Comparison of ENCODE assay signal across 30 cellular contexts in the genomic region with DNA sequence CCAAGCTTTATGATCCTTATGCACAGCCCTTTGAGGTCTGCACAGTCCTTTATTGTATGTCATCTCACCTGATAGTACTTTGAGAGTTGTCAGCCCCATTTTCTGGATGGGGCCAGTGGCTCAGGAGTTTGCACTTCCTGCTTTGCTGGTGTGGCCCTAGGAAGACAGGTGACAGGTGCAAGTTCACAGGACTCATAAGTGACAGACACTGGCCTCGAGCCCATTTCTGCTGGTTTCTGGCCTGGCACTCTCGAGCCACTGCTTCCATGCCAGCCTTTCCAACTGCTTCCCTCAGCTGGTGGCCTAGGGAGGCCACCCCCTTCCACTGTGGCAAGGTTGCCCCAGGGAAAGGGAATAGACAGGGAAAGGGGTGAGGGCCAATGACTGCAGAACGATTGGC.
"Had no signal": no experiment of that assay in that cellular context is flagged by ENCODE, and none has a peak within 500 bp of the region (broad histone marks: within the 10 kb centered on the region; RNA-seq: fewer than 3 reads in every experiment).

No MANE protein-coding gene starts in this region.

- DNase-seq: activated B cell treated with CpG ODN at 0.5 μM for 24 hours; activated CD4-positive, alpha-beta T cell treated with anti-CD3 and anti-CD28 coated beads for 48 hours; activated CD4-positive, alpha-beta T cell treated with anti-CD3 and anti-CD28 coated beads, Interleukin-2, amount 50 U/mL, for 1 hour; activated CD4-positive, alpha-beta T cell treated with anti-CD3 and anti-CD28 coated beads, Interleukin-2, amount 50 U/mL, for 48 hours; activated CD8-positive, alpha-beta memory T cell treated with anti-CD3 and anti-CD28 coated beads, Interleukin-2, amount 10 ng/mL, durations not matched to agents 7 days and 5 days; activated CD8-positive, alpha-beta memory T cell treated with anti-CD3 and anti-CD28 coated beads, Interleukin-2, amount 50 U/mL, for 4 hours; activated CD8-positive, alpha-beta T cell treated with anti-CD3 and anti-CD28 coated beads, Interleukin-2, amount 10 ng/mL, durations not matched to agents 7 days and 5 days; activated effector memory CD4-positive, alpha-beta T cell treated with anti-CD3 and anti-CD28 coated beads, Interleukin-2, amount 50 U/mL, for 16 hours; activated naive CD4-positive, alpha-beta T cell treated with anti-CD3 and anti-CD28 coated beads for 36 hours; activated naive CD8-positive, alpha-beta T cell treated with anti-CD3 and anti-CD28 coated beads for 36 hours; activated naive CD8-positive, alpha-beta T cell treated with anti-CD3 and anti-CD28 coated beads, Interleukin-2, amount 50 U/mL, for 24 hours; activated T-cell treated with anti-CD3 and anti-CD28 coated beads, Interleukin-2, amount 50 U/mL, for 1 hour; activated T-cell treated with anti-CD3 and anti-CD28 coated beads, Interleukin-2, amount 50 U/mL, for 48 hours; adrenal gland; amygdala; aorta; colonic mucosa; effector CD8-positive, alpha-beta T cell; esophagus squamous epithelium; foreskin melanocyte; heart right ventricle; T-helper 1 cell; T-helper 17 cell; T1000; WERI-Rb-1 had no signal

- H3K4me3 ChIP-seq: adrenal gland, breast epithelium, cardiac muscle cell, colonic mucosa, esophagus squamous epithelium, gastroesophageal sphincter, heart right ventricle had no signal

- H3K27ac ChIP-seq: adrenal gland, breast epithelium, cardiac muscle cell, colonic mucosa, epithelial cell of prostate, esophagus squamous epithelium, gastroesophageal sphincter, heart right ventricle, WERI-Rb-1 had no signal

- H3K36me3 ChIP-seq: adrenal gland, breast epithelium, cardiac muscle cell, colonic mucosa, esophagus squamous epithelium, gastroesophageal sphincter, heart right ventricle, WERI-Rb-1 had no signal

- H3K27me3 ChIP-seq: colonic mucosa had no signal

- H3K9me3 ChIP-seq: adrenal gland, breast epithelium, colonic mucosa, esophagus squamous epithelium, gastroesophageal sphincter, heart right ventricle had no signal

- ATAC-seq: activated CD4-positive, CD25-positive, alpha-beta regulatory T cell treated with anti-CD3 and anti-CD28 coated beads, Interleukin-2, amount 50 U/mL, for 24 hours; activated CD8-positive, alpha-beta memory T cell treated with anti-CD3 and anti-CD28 coated beads, Interleukin-2, amount 10 ng/mL, durations not matched to agents 7 days and 5 days; activated CD8-positive, alpha-beta T cell treated with anti-CD3 and anti-CD28 coated beads, Interleukin-2, amount 10 ng/mL, durations not matched to agents 7 days and 5 days; activated naive CD8-positive, alpha-beta T cell treated with anti-CD3 and anti-CD28 coated beads, Interleukin-2, amount 50 U/mL, for 24 hours; gastroesophageal sphincter; heart right ventricle; T-helper 17 cell had no signal

- H3K4me1 ChIP-seq: breast epithelium, colonic mucosa, esophagus squamous epithelium, gastroesophageal sphincter had no signal
